Comparison of ENCODE assay signal across 30 cellular contexts in genomic region chr13:49253310-49253709, GRCh38. TPM values are rescaled to one million over a fixed set of nuclear protein-coding genes. Genes with fewer than 3 reads are reported as not detected.
DNase-seq lines count a peak whose midpoint lies in the region; ATAC-seq and TF ChIP-seq lines count a peak whose summit lies in the region.
"Had no signal": no experiment of that assay in that cellular context is flagged by ENCODE, and none has a peak within 500 bp of the region (broad histone marks: within the 10 kb centered on the region; RNA-seq: fewer than 3 reads in every experiment).

No MANE protein-coding gene starts in this region.

- no peak for DNase-seq in activated naive CD4-positive, alpha-beta T cell treated with anti-CD3 and anti-CD28 coated beads, Interleukin-2, amount 50 U/mL, for 72 hours (ENCODE audit: low spot score in 2 of 2)
- no peak for DNase-seq in T-helper 2 cell treated with Interferon-gamma antibody and Interleukin-4, amounts not matched to agents 5 μg/mL and 100 μg/mL, for 36 hours (ENCODE audit: low spot score)
- no peak for DNase-seq in sciatic nerve (ENCODE audit: low spot score)
- DNase-seq: ACHN; activated CD4-positive, alpha-beta T cell treated with anti-CD3 and anti-CD28 coated beads, Interleukin-2, amount 10 ng/mL, durations not matched to agents 7 days and 5 days; activated CD8-positive, alpha-beta memory T cell treated with anti-CD3 and anti-CD28 coated beads, Interleukin-2, amount 50 U/mL, for 48 hours; activated gamma-delta T cell; cortex of kidney; DMS 273 treated with DMSO at 0.1 percent for 48 hours; islet precursor cell; midbrain; NCI-H1694; NCI-H2171; NCI-H524 treated with DMSO at 0.1 percent for 48 hours; Peyer's patch; right lobe of liver; WERI-Rb-1 had no signal

- peaks cover 6% of the 10 kb centered on the region for H3K36me3 Mint-ChIP-seq in activated naive CD4-positive, alpha-beta T cell treated with anti-CD3 and anti-CD28 coated beads, Interleukin-2, amount 50 U/mL, for 24 hours
- peaks cover 11 to 28% of the 10 kb centered on the region in 2 donors for H3K36me3 Mint-ChIP-seq in activated naive CD4-positive, alpha-beta T cell treated with anti-CD3 and anti-CD28 coated beads, Interleukin-2, amount 50 U/mL, for 72 hours
- peaks cover 45% of the 10 kb centered on the region for H3K36me3 Mint-ChIP-seq in T-helper 2 cell treated with Interferon-gamma antibody and Interleukin-4, amounts not matched to agents 5 μg/mL and 100 μg/mL, for 36 hours (ENCODE audit: low read depth)

- no peak overlapping the region for H3K4me3 Mint-ChIP-seq in activated naive CD4-positive, alpha-beta T cell treated with anti-CD3 and anti-CD28 coated beads, Interleukin-2, amount 50 U/mL, for 24 hours
- peak overlapping the region; percentile 39 for H3K4me3 Mint-ChIP-seq in T-helper 2 cell treated with Interferon-gamma antibody and Interleukin-4, amounts not matched to agents 5 μg/mL and 100 μg/mL, for 36 hours
- H3K4me3 Mint-ChIP-seq: activated CD4-positive, alpha-beta T cell treated with anti-CD3 and anti-CD28 coated beads, Interleukin-2, amount 10 ng/mL, durations not matched to agents 7 days and 5 days; IgD-negative memory B cell had no signal

- TF ChIP-seq CTCF in neutrophil (IDR thresholded peaks at IDR 0.05), result no peak

- no peaks in the 10 kb centered on the region for H3K9me3 Mint-ChIP-seq in activated naive CD4-positive, alpha-beta T cell treated with anti-CD3 and anti-CD28 coated beads, Interleukin-2, amount 50 U/mL, for 24 hours
- H3K9me3 Mint-ChIP-seq in activated naive CD4-positive, alpha-beta T cell treated with anti-CD3 and anti-CD28 coated beads, Interleukin-2, amount 50 U/mL, for 72 hours, result no peaks in the 10 kb centered on the region
- no peaks in the 10 kb centered on the region for H3K9me3 Mint-ChIP-seq in T-helper 2 cell treated with Interferon-gamma antibody and Interleukin-4, amounts not matched to agents 5 μg/mL and 100 μg/mL, for 36 hours
- H3K9me3 Mint-ChIP-seq: activated CD4-positive, alpha-beta T cell treated with anti-CD3 and anti-CD28 coated beads, Interleukin-2, amount 10 ng/mL, durations not matched to agents 7 days and 5 days; IgD-negative memory B cell had no signal

- H3K36me3 ChIP-seq in KOPT-K1 (ENCODE audit: insufficient read depth, low read length), result peaks cover 59% of the 10 kb centered on the region
- H3K36me3 ChIP-seq in neutrophil, result peaks cover 17% of the 10 kb centered on the region
- H3K36me3 ChIP-seq: WERI-Rb-1 had no signal

- no peaks in the 10 kb centered on the region for H3K27me3 Mint-ChIP-seq in activated naive CD4-positive, alpha-beta T cell treated with anti-CD3 and anti-CD28 coated beads, Interleukin-2, amount 50 U/mL, for 24 hours
- H3K27me3 Mint-ChIP-seq in T-helper 2 cell treated with Interferon-gamma antibody and Interleukin-4, amounts not matched to agents 5 μg/mL and 100 μg/mL, for 36 hours (ENCODE audit: low read depth), result no peaks in the 10 kb centered on the region
- H3K27me3 Mint-ChIP-seq: activated CD4-positive, alpha-beta T cell treated with anti-CD3 and anti-CD28 coated beads, Interleukin-2, amount 10 ng/mL, durations not matched to agents 7 days and 5 days; IgD-negative memory B cell had no signal

- peak overlapping the region; percentile 79 for H3K27ac Mint-ChIP-seq in activated naive CD4-positive, alpha-beta T cell treated with anti-CD3 and anti-CD28 coated beads, Interleukin-2, amount 50 U/mL, for 24 hours
- H3K27ac Mint-ChIP-seq in activated naive CD4-positive, alpha-beta T cell treated with anti-CD3 and anti-CD28 coated beads, Interleukin-2, amount 50 U/mL, for 72 hours, result no peak overlapping the region
- peak overlapping the region; percentile 47 for H3K27ac Mint-ChIP-seq in T-helper 2 cell treated with Interferon-gamma antibody and Interleukin-4, amounts not matched to agents 5 μg/mL and 100 μg/mL, for 36 hours
- H3K27ac Mint-ChIP-seq: activated CD4-positive, alpha-beta T cell treated with anti-CD3 and anti-CD28 coated beads, Interleukin-2, amount 10 ng/mL, durations not matched to agents 7 days and 5 days; IgD-negative memory B cell had no signal

- H3K27me3 ChIP-seq in neutrophil, result no peaks in the 10 kb centered on the region
- H3K27me3 ChIP-seq: Peyer's patch, right lobe of liver, SJSA1, tibial nerve had no signal

- H3K4me3 ChIP-seq in neutrophil (ENCODE audit: low read depth in 1 of 2, low read length in 1 of 2), result no peak overlapping the region
- H3K4me3 ChIP-seq: Peyer's patch, right lobe of liver, SJSA1, tibial nerve had no signal

- H3K9me3 ChIP-seq in KOPT-K1 (ENCODE audit: insufficient read depth, low read length, poor library complexity, severe bottlenecking), result no peaks in the 10 kb centered on the region
- no peaks in the 10 kb centered on the region for H3K9me3 ChIP-seq in neutrophil
- H3K9me3 ChIP-seq: Peyer's patch, right lobe of liver, SJSA1, tibial nerve had no signal

- intact Hi-C loops in sciatic nerve (cut with DNase I), result no loop called here

- H3K27ac ChIP-seq in KOPT-K1 (ENCODE audit: low read depth, low read length, poor library complexity, severe bottlenecking) (peak overlapping the region; percentile 66), neutrophil (peak overlapping the region; percentile 97)
- H3K27ac ChIP-seq: C4-2B, Peyer's patch, right lobe of liver, SJSA1, tibial nerve, WERI-Rb-1 had no signal

- ATAC-seq in activated naive CD4-positive, alpha-beta T cell treated with anti-CD3 and anti-CD28 coated beads, Interleukin-2, amount 50 U/mL, for 72 hours, result no peak
- ATAC-seq in sciatic nerve, result no peak
- no peak for ATAC-seq in HG02623 (IDR thresholded peaks at IDR 0.05; ENCODE audit: unreplicated experiment)
- ATAC-seq in HG03095 (IDR thresholded peaks at IDR 0.05; ENCODE audit: unreplicated experiment), result no peak
- ATAC-seq: HCT116, right lobe of liver had no signal

- H3K4me1 ChIP-seq in neutrophil (ENCODE audit: control insufficient read depth in 1 of 2, insufficient read depth in 1 of 2, low read depth in 1 of 2, low read length in 1 of 2), result peaks cover 58 to 65% of the 10 kb centered on the region in 2 experiments

- peaks cover 80% of the 10 kb centered on the region for H3K4me1 Mint-ChIP-seq in activated naive CD4-positive, alpha-beta T cell treated with anti-CD3 and anti-CD28 coated beads, Interleukin-2, amount 50 U/mL, for 24 hours
- peaks cover 47% of the 10 kb centered on the region for H3K4me1 Mint-ChIP-seq in T-helper 2 cell treated with Interferon-gamma antibody and Interleukin-4, amounts not matched to agents 5 μg/mL and 100 μg/mL, for 36 hours (ENCODE audit: low read depth)

RNA-seq across cellular contexts. Expression of gene CDADC1, which starts 5.6 kb away (rescaled TPM):
- total RNA-seq in activated naive CD4-positive, alpha-beta T cell treated with anti-CD3 and anti-CD28 coated beads, Interleukin-2, amount 50 U/mL, for 72 hours, result 10 to 100 TPM; 15.8 to 16.9 TPM
- 17.7 TPM for total RNA-seq in sciatic nerve

RNA-seq across cellular contexts. Expression of gene MLNR, which starts 33.2 kb away (rescaled TPM):
- not detected for total RNA-seq in activated naive CD4-positive, alpha-beta T cell treated with anti-CD3 and anti-CD28 coated beads, Interleukin-2, amount 50 U/mL, for 72 hours
- not detected for total RNA-seq in sciatic nerve
- total RNA-seq: activated CD4-positive, alpha-beta T cell treated with anti-CD3 and anti-CD28 coated beads, Interleukin-2, amount 10 ng/mL, durations not matched to agents 7 days and 5 days; bronchial epithelial cell; Peyer's patch; posterior vena cava; right lobe of liver; SJSA1; T-helper 1 cell treated with Interleukin-12 subunit alpha and Interleukin-12 subunit beta and Interleukin-4 antibody, amounts not matched to agents 30 ng/mL and 1 ng/mL, for 36 hours had no signal

Comparison
In these comparisons a context has a peak if more than half of its experiments do, and no peak if none do; other contexts are left out.
1. H3K27ac Mint-ChIP-seq: peak in activated naive CD4-positive, alpha-beta T cell treated with anti-CD3 and anti-CD28 coated beads, Interleukin-2, amount 50 U/mL, for 24 hours (single experiment) and T-helper 2 cell treated with Interferon-gamma antibody and Interleukin-4, amounts not matched to agents 5 μg/mL and 100 μg/mL, for 36 hours (single experiment); none in activated naive CD4-positive, alpha-beta T cell treated with anti-CD3 and anti-CD28 coated beads, Interleukin-2, amount 50 U/mL, for 72 hours (0 of 2).